Comparison of ENCODE assay signal across 1 cellular context in the genomic region with DNA sequence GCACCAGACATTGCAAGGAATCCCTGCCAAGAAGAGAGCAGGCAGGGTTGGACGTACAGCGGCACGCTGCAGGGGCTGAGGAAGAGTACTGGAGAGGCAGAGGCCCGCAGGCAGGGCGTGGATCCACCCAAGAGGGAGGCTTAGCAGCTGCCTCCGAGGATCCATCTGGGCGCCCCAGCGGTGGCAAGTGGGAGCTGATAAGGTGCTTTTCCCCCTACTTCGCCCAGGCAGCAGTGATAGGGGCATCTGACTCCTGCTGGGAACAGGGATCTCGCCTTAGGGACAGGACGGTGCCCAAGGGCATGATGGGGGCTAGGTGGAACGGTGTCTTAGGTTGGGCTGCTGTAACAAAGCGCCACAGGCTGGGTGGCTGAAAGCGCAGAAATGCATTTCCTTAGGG.
TF ChIP-seq lines count a peak whose summit lies in the region.

No MANE protein-coding gene starts in this region.

TF ChIP-seq in IMR-90, 13 proteins besides CTCF, POLR2A, EP300 and RAD21:
- TF ChIP-seq MAFK (IDR thresholded peaks at IDR 0.05; ENCODE audit: low read depth, low read length) (no peak), NFE2L2 (IDR thresholded peaks at IDR 0.05; ENCODE audit: low read depth, low read length) (no peak), FOS (IDR thresholded peaks at IDR 0.05; ENCODE audit: low read depth, low read length) (no peak), MXI1 (IDR thresholded peaks at IDR 0.05; ENCODE audit: borderline replicate concordance, low read depth, low read length) (no peak), SMC3 (IDR thresholded peaks at IDR 0.05; ENCODE audit: low read depth, low read length) (no peak), CEBPB (IDR thresholded peaks at IDR 0.05; ENCODE audit: low read depth, low read length) (no peak), RFX5 (IDR thresholded peaks at IDR 0.05; ENCODE audit: low read depth, low read length) (no peak), CHD1 (IDR thresholded peaks at IDR 0.05; ENCODE audit: low read depth, low read length) (no peak), BHLHE40 (IDR thresholded peaks at IDR 0.05; ENCODE audit: low read depth, low read length) (no peak), MAZ (IDR thresholded peaks at IDR 0.05; ENCODE audit: borderline replicate concordance, low read depth, low read length) (no peak), RCOR1 (IDR thresholded peaks at IDR 0.05; ENCODE audit: insufficient replicate concordance, low read length) (no peak)
- TF ChIP-seq, protein P1, sequence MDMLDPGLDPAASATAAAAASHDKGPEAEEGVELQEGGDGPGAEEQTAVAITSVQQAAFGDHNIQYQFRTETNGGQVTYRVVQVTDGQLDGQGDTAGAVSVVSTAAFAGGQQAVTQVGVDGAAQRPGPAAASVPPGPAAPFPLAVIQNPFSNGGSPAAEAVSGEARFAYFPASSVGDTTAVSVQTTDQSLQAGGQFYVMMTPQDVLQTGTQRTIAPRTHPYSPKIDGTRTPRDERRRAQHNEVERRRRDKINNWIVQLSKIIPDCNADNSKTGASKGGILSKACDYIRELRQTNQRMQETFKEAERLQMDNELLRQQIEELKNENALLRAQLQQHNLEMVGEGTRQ (IDR thresholded peaks at IDR 0.05; ENCODE audit: low read depth, low read length) = no peak
- TF ChIP-seq, protein P2, sequence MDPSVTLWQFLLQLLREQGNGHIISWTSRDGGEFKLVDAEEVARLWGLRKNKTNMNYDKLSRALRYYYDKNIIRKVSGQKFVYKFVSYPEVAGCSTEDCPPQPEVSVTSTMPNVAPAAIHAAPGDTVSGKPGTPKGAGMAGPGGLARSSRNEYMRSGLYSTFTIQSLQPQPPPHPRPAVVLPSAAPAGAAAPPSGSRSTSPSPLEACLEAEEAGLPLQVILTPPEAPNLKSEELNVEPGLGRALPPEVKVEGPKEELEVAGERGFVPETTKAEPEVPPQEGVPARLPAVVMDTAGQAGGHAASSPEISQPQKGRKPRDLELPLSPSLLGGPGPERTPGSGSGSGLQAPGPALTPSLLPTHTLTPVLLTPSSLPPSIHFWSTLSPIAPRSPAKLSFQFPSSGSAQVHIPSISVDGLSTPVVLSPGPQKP (IDR thresholded peaks at IDR 0.05; ENCODE audit: borderline replicate concordance, low read depth, low read length) = no peak
